9 cellular contexts compared by ENCODE assay signal in the genomic region with DNA sequence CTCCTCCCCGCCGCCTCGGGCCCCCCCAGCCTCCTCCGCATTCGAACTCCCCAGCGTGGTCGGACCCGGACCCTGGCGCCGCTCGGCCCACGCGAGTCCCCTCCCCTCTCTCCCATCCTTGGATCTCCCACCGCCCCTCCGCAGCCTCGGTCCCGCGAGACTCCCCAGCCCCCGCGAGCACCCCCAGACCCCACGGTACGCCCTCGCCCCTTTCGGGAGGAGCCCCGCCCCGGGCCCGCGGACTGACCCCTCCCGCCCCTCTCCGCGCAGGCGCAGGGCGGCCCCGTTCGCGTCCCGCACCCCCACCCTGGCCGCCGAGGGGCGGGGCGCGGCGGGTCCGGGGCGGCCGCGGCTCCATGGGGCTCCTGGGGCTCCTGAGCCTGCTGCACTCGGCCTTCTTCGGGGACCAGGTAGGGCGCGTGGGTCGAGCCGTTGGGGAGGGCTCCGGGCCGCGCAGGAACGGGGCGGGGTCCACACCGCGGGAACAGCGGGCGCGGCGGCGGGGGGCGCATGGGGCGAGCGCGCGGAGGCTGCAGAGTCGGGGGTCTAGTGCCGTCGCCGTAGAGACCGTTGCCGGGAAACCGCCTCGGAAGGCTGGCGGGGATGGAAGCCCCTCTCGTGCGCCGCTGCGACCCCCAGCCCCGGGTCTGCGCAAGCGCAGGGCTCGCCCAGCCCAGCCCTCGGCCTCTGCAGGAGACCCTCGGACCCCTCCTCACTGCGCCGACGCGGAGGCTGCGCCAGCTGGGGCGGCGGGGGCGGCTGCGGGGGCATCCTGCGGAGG. TPM values are rescaled to one million over a fixed set of nuclear protein-coding genes. Genes with fewer than 3 reads are reported as not detected.
DNase-seq lines count a peak whose midpoint lies in the region; ATAC-seq, FAIRE-seq and TF ChIP-seq lines count a peak whose summit lies in the region.
"Had no signal": no experiment of that assay in that cellular context is flagged by ENCODE, and none has a peak within 500 bp of the region (broad histone marks: within the 10 kb centered on the region; RNA-seq: fewer than 3 reads in every experiment).

No MANE protein-coding gene starts in this region.

- POLR2A ChIA-PET in CD4-positive, alpha-beta T cell (lab: Charles Lee): interaction anchor here (1.1 to 1.7 kb wide), 4 partner anchors 10 to 177 kb away, joined by 4 to 8 read pairs (median 6); a partner anchor contains a TSS

- CTCF ChIA-PET in CD4-positive, alpha-beta T cell (lab: Charles Lee): interaction anchor here (0.8 to 2.5 kb wide), 6 partner anchors 9 to 130 kb away, joined by 3 to 16 read pairs (median 4); no protein-coding TSS in a partner anchor

- peaks cover 34% of the 10 kb centered on the region for H3K4me1 ChIP-seq in neuron (ENCODE audit: insufficient read depth, low read length)

- no peak overlapping the region for H3K27ac Mint-ChIP-seq in CD4-positive, alpha-beta T cell

- H3K27me3 ChIP-seq in neuron (ENCODE audit: insufficient read depth, low read length): no peaks in the 10 kb centered on the region
- H3K27me3 ChIP-seq in CD4-positive, alpha-beta T cell (ENCODE audit: control insufficient read depth, insufficient read depth, low read length): peaks cover 52% of the 10 kb centered on the region

- intact Hi-C loops in CD4-positive, alpha-beta T cell (cut with DNase I, micrococcal nuclease): loop anchor here in 1 of 2 experiments (2.0 kb wide), 2 partner anchors 25 to 69 kb away; no protein-coding TSS in a partner anchor

- DNase-seq in D721Med (ENCODE audit: insufficient read length, low spot score) (peak; percentile 93), NCI-H2171 treated with DMSO at 0.1 percent for 48 hours (lab: John Stamatoyannopoulos, UW) (peak; percentile 55), cerebellar cortex (ENCODE audit: low spot score) (peak; percentile 68), hepatic stellate cell (ENCODE audit: low spot score) (no peak)
- DNase-seq in CD4-positive, alpha-beta T cell: no peak

- H3K9me3 Mint-ChIP-seq in CD4-positive, alpha-beta T cell: no peaks in the 10 kb centered on the region

- peaks cover 35% of the 10 kb centered on the region for H3K27me3 Mint-ChIP-seq in CD4-positive, alpha-beta T cell

- H3K4me3 Mint-ChIP-seq in CD4-positive, alpha-beta T cell: no peak overlapping the region

- no peak for TF ChIP-seq CTCF in D721Med (IDR thresholded peaks at IDR 0.05; ENCODE audit: insufficient read depth, missing control alignments)
- no peak for TF ChIP-seq CTCF in CD4-positive, alpha-beta T cell (IDR thresholded peaks at IDR 0.05)

- no peak for FAIRE-seq in D721Med (lab: Jason Lieb, UNC)

- H2AFZ ChIP-seq in neuron (ENCODE audit: low read depth, low read length): no peak overlapping the region

- ATAC-seq in GM18909 (IDR thresholded peaks at IDR 0.05; ENCODE audit: poor library complexity, unreplicated experiment): no peak
- ATAC-seq in CD4-positive, alpha-beta T cell (ENCODE audit: poor library complexity): no peak
- ATAC-seq in GM19395 (IDR thresholded peaks at IDR 0.05; ENCODE audit: unreplicated experiment): no peak

- H3K9me3 ChIP-seq in neuron (ENCODE audit: low read length): no peaks in the 10 kb centered on the region
- no peaks in the 10 kb centered on the region for H3K9me3 ChIP-seq in CD4-positive, alpha-beta T cell (ENCODE audit: control insufficient read depth, low read length)

- H3K27ac ChIP-seq in CD4-positive, alpha-beta T cell (ENCODE audit: low read depth, low read length): no peak overlapping the region

- H3K36me3 ChIP-seq in neuron (ENCODE audit: insufficient read depth, low read length): peaks cover 14% of the 10 kb centered on the region

- peaks cover 22% of the 10 kb centered on the region for H3K4me1 Mint-ChIP-seq in CD4-positive, alpha-beta T cell (ENCODE audit: low read depth)

- H3K4me3 ChIP-seq in neuron (ENCODE audit: low read length): peak overlapping the region; percentile 47

- H3K36me3 Mint-ChIP-seq in CD4-positive, alpha-beta T cell (ENCODE audit: low read depth): peaks cover 18% of the 10 kb centered on the region

RNA-seq across cellular contexts. Expression of a gene that starts 3.8 kb away (rescaled TPM):
- under 1 TPM; 0.20 to 0.30 TPM for total RNA-seq in CD4-positive, alpha-beta T cell
- total RNA-seq: epithelial cell of proximal tubule had no signal

RNA-seq across cellular contexts. Expression of a gene that starts 7.9 kb away (rescaled TPM):
- total RNA-seq in CD4-positive, alpha-beta T cell: 1,000 to 10,000 TPM; 2,193 to 2,200 TPM

RNA-seq across cellular contexts. Expression of a gene that starts 32.9 kb away (rescaled TPM):
- total RNA-seq in CD4-positive, alpha-beta T cell: 10 to 100 TPM; 14.9 to 15.8 TPM

RNA-seq across cellular contexts. Expression of a gene that starts 38.7 kb away (rescaled TPM):
- 100 to 1,000 TPM; 128 to 133 TPM for total RNA-seq in CD4-positive, alpha-beta T cell

RNA-seq across cellular contexts. Expression of a gene that starts 44.0 kb away (rescaled TPM):
- total RNA-seq in CD4-positive, alpha-beta T cell: 1 to 10 TPM; 4.2 to 5.2 TPM

Comparison
In these comparisons a context has a peak if more than half of its experiments do, and no peak if none do; other contexts are left out.
1. DNase-seq: peak in D721Med (single experiment), NCI-H2171 treated with DMSO at 0.1 percent for 48 hours (single experiment) and cerebellar cortex (single experiment); none in hepatic stellate cell (single experiment) and CD4-positive, alpha-beta T cell (0 of 10).